Comparison of ENCODE assay signal across 1 cellular context in genomic region chr12:131862600-131862993, GRCh38.
TF ChIP-seq lines count a peak whose summit lies in the region.

No MANE protein-coding gene starts in this region.

TF ChIP-seq in HepG2, 621 proteins besides CTCF, POLR2A, EP300 and RAD21 (continued from another document):
- TF ChIP-seq HIVEP1 (CRISPR knock-in tag; IDR thresholded peaks at IDR 0.05) (0 out of 2 replicates have a peak, but pooled peaks have one; percentile 9), TBL1XR1 (IDR thresholded peaks at IDR 0.05; ENCODE audit: borderline replicate concordance, low read length, partially characterized antibody) (no peak), YY1 (IDR thresholded peaks at IDR 0.05; ENCODE audit: insufficient read depth, insufficient replicate concordance, low read depth, low read length) (no peak), ZFAT (CRISPR knock-in tag; conservative IDR thresholded peaks at IDR 0.05) (no peak), MBD4 (IDR thresholded peaks at IDR 0.05; ENCODE audit: borderline replicate concordance, low read length) (no peak), ZNF644 (CRISPR knock-in tag; IDR thresholded peaks at IDR 0.05; ENCODE audit: low read depth) (peak; percentile 43; the same call in 1 of the 2 replicates), SMAD1 (CRISPR knock-in tag; IDR thresholded peaks at IDR 0.05; ENCODE audit: borderline replicate concordance, low read depth) (peak; percentile 67; the same call in 1 of the 2 replicates)
